Comparison of ENCODE assay signal across 8 cellular contexts in genomic region chr1:25019351-25020172, GRCh38.
DNase-seq lines count a peak whose midpoint lies in the region; ATAC-seq, FAIRE-seq and TF ChIP-seq lines count a peak whose summit lies in the region.
"Had no signal": no experiment of that assay in that cellular context is flagged by ENCODE, and none has a peak within 500 bp of the region (broad histone marks: within the 10 kb centered on the region; RNA-seq: fewer than 3 reads in every experiment).

No MANE protein-coding gene starts in this region.

- no peak overlapping the region for H3K27ac Mint-ChIP-seq in type B pancreatic cell

- WGBS in esophagus squamous epithelium, 2 donors = 69 to 88% methylated on average over 8 to 13 of the region's 13 CpGs

- H3K9me3 Mint-ChIP-seq in type B pancreatic cell = no peaks in the 10 kb centered on the region

- peaks cover 7% of the 10 kb centered on the region for H3K4me1 Mint-ChIP-seq in type B pancreatic cell (ENCODE audit: unreplicated experiment)

- no peaks in the 10 kb centered on the region for H3K4me1 ChIP-seq in mucosa of descending colon (ENCODE audit: low read depth)
- peaks cover 10 to 29% (median 10%) of the 10 kb centered on the region in 3 donors for H3K4me1 ChIP-seq in esophagus squamous epithelium

- peaks cover 0 to 16% (median 0%) of the 10 kb centered on the region in 4 donors for H3K27me3 ChIP-seq in esophagus squamous epithelium

- H3K9me3 ChIP-seq in mucosa of descending colon (no peaks in the 10 kb centered on the region), esophagus squamous epithelium (no peaks in the 10 kb centered on the region)

- no peak overlapping the region for H3K27ac ChIP-seq in esophagus squamous epithelium

- no peaks in the 10 kb centered on the region for H3K36me3 Mint-ChIP-seq in type B pancreatic cell

- no peak for TF ChIP-seq POLR2A in esophagus squamous epithelium (IDR thresholded peaks at IDR 0.05)

- ATAC-seq in GM18870 (IDR thresholded peaks at IDR 0.05; ENCODE audit: unreplicated experiment) (peak; percentile 42), GM21717 (IDR thresholded peaks at IDR 0.05; ENCODE audit: unreplicated experiment) (peak; percentile 43), mucosa of descending colon (peak; percentile 5), HG02970 (IDR thresholded peaks at IDR 0.05; ENCODE audit: low FRiP score, unreplicated experiment) (no peak)

- intact Hi-C loops in mucosa of descending colon (cut with DNase I, micrococcal nuclease) (no loop called here), esophagus squamous epithelium (cut with DNase I) (no loop called here)

- H3K27me3 Mint-ChIP-seq in type B pancreatic cell = peaks cover 4% of the 10 kb centered on the region

- H3K36me3 ChIP-seq in mucosa of descending colon (ENCODE audit: low read depth) (no peaks in the 10 kb centered on the region), esophagus squamous epithelium (no peaks in the 10 kb centered on the region)

- no peak overlapping the region for H3K4me3 ChIP-seq in mucosa of descending colon
- no peak overlapping the region for H3K4me3 ChIP-seq in esophagus squamous epithelium

- TF ChIP-seq CTCF in mucosa of descending colon (IDR thresholded peaks at IDR 0.05) = no peak
- TF ChIP-seq CTCF in esophagus squamous epithelium (IDR thresholded peaks at IDR 0.05) = no peak
- no peak for TF ChIP-seq CTCF in type B pancreatic cell (conservative IDR thresholded peaks at IDR 0.05)

- peak; percentile 97 for FAIRE-seq in HTR-8/SVneo (lab: Jason Lieb, UNC)
- FAIRE-seq: astrocyte had no signal

- no peak overlapping the region for H3K4me3 Mint-ChIP-seq in type B pancreatic cell

- DNase-seq in HTR-8/SVneo (ENCODE audit: insufficient read length, low spot score) (no peak), mucosa of descending colon (peak in 1 of 3 donors; percentile 52), esophagus squamous epithelium (lab: John Stamatoyannopoulos, UW) (no peak), type B pancreatic cell (ENCODE audit: extremely low spot score, unreplicated experiment) (no peak)
